In genomic region chr9:37471942-37472679, GRCh38 we compare ENCODE assay signal across 8 cellular contexts. TPM values are rescaled to one million over a fixed set of nuclear protein-coding genes. Genes with fewer than 3 reads are reported as not detected.
DNase-seq lines count a peak whose midpoint lies in the region; ATAC-seq, FAIRE-seq and TF ChIP-seq lines count a peak whose summit lies in the region.

No MANE protein-coding gene starts in this region.

- peak overlapping the region; percentile 89 for H3K4me2 ChIP-seq in PC-3 (ENCODE audit: low read length)

- H2AFZ ChIP-seq in PC-3 (ENCODE audit: low read length), result peak overlapping the region; percentile 89

- H3K4me3 Mint-ChIP-seq in effector memory CD8-positive, alpha-beta T cell, result peak overlapping the region; percentile 62 to 70
- H3K4me3 Mint-ChIP-seq in mesothelial cell of epicardium, result peak overlapping the region; percentile 58

- DNase-seq in ELF-1 (ENCODE audit: low read depth, low spot score) (peak; percentile 88), PC-3 (peak; percentile 96), mesothelial cell of epicardium (ENCODE audit: low spot score in 2 of 2, unreplicated experiment in 2 of 2) (no peak), uterus (no peak), BE2C (no peak), D721Med (ENCODE audit: insufficient read length, low spot score) (no peak)
- DNase-seq in effector memory CD8-positive, alpha-beta T cell, result no peak

- peaks cover 6 to 9% of the 10 kb centered on the region in 2 donors for H3K27me3 Mint-ChIP-seq in effector memory CD8-positive, alpha-beta T cell
- peaks cover 3% of the 10 kb centered on the region for H3K27me3 Mint-ChIP-seq in mesothelial cell of epicardium (ENCODE audit: low read depth)

- POLR2A ChIA-PET in PC-3 (lab: Charles Lee; ENCODE audit: unreplicated experiment), result no interaction called here

- peak overlapping the region in 1 of 2 donors; percentile 11 for H3K27ac Mint-ChIP-seq in effector memory CD8-positive, alpha-beta T cell
- peak overlapping the region; percentile 98 for H3K27ac Mint-ChIP-seq in mesothelial cell of epicardium

- no peaks in the 10 kb centered on the region for H3K79me2 ChIP-seq in PC-3 (ENCODE audit: low read length)

- no peaks in the 10 kb centered on the region for H4K20me1 ChIP-seq in PC-3 (ENCODE audit: low read length)

- H3K27ac ChIP-seq in PC-3 (ENCODE audit: low read length) (peak overlapping the region; percentile 95), uterus (peak overlapping the region; percentile 83 to 88)

- ATAC-seq in PC-3, result peak; percentile 96
- ATAC-seq in effector memory CD8-positive, alpha-beta T cell (replicated peaks), result no peak
- no peak for ATAC-seq in HG03159 (IDR thresholded peaks at IDR 0.05; ENCODE audit: unreplicated experiment)

- peak in 1 of 2 donors; percentile 21 for TF ChIP-seq POLR2A in uterus (IDR thresholded peaks at IDR 0.05)

- no peaks in the 10 kb centered on the region for H3K36me3 Mint-ChIP-seq in effector memory CD8-positive, alpha-beta T cell (ENCODE audit: insufficient read depth)
- peaks cover 3% of the 10 kb centered on the region for H3K36me3 Mint-ChIP-seq in mesothelial cell of epicardium

- H3K27me3 ChIP-seq in PC-3 (ENCODE audit: low read length), result no peaks in the 10 kb centered on the region
- H3K27me3 ChIP-seq in uterus, result no peaks in the 10 kb centered on the region
- H3K27me3 ChIP-seq in BE2C, result no peaks in the 10 kb centered on the region

- H3K4me1 ChIP-seq in PC-3 (ENCODE audit: insufficient read depth, low read length) (peaks cover 10% of the 10 kb centered on the region), uterus (no peaks in the 10 kb centered on the region), BE2C (no peaks in the 10 kb centered on the region)

- no peaks in the 10 kb centered on the region for H3K9me3 Mint-ChIP-seq in effector memory CD8-positive, alpha-beta T cell
- H3K9me3 Mint-ChIP-seq in mesothelial cell of epicardium, result peaks cover 11% of the 10 kb centered on the region

- H3K4me3 ChIP-seq in PC-3 (ENCODE audit: low read length), result peak overlapping the region; percentile 75
- H3K4me3 ChIP-seq in uterus, result peak overlapping the region; percentile 12 to 30
- no peak overlapping the region for H3K4me3 ChIP-seq in BE2C (ENCODE audit: low read depth, low read length)

- intact Hi-C loops in PC-3 (cut with micrococcal nuclease) (no loop called here), uterus (cut with DNase I; ENCODE audit: low total_unique reads) (no loop called here)

- H3K4me1 Mint-ChIP-seq in effector memory CD8-positive, alpha-beta T cell (ENCODE audit: low read depth in 2 of 2), result peaks cover 4 to 5% of the 10 kb centered on the region in 2 donors
- peaks cover 18% of the 10 kb centered on the region for H3K4me1 Mint-ChIP-seq in mesothelial cell of epicardium

- FAIRE-seq in D721Med (lab: Jason Lieb, UNC), result no peak

- TF ChIP-seq CTCF in PC-3 (conservative IDR thresholded peaks at IDR 0.05; ENCODE audit: low read depth, low read length) (no peak), mesothelial cell of epicardium (IDR thresholded peaks at IDR 0.05; ENCODE audit: unreplicated experiment) (no peak), uterus (IDR thresholded peaks at IDR 0.05) (no peak), BE2C (IDR thresholded peaks at IDR 0.05; ENCODE audit: low read depth, low read length) (no peak), D721Med (IDR thresholded peaks at IDR 0.05; ENCODE audit: insufficient read depth, missing control alignments) (no peak)

- H3K36me3 ChIP-seq in PC-3 (ENCODE audit: low read depth, low read length), result no peaks in the 10 kb centered on the region
- no peaks in the 10 kb centered on the region for H3K36me3 ChIP-seq in uterus
- no peaks in the 10 kb centered on the region for H3K36me3 ChIP-seq in BE2C

- H3K9me3 ChIP-seq in PC-3 (ENCODE audit: low read length), result no peaks in the 10 kb centered on the region
- H3K9me3 ChIP-seq in uterus, result no peaks in the 10 kb centered on the region
- H3K9me3 ChIP-seq in BE2C, result peaks cover 2% of the 10 kb centered on the region; the same call in 1 of the 2 replicates

- H3F3A ChIP-seq in PC-3 (ENCODE audit: low read length, unreplicated experiment), result no peaks in the 10 kb centered on the region

- TSS peak; percentile 84 for BruUV-seq in PC-3 (replicated peaks; lab: Mats Ljungman, UMichigan)

- no peaks in the 10 kb centered on the region for H3K9me2 ChIP-seq in PC-3 (replicated peaks; ENCODE audit: low read length)

- H3K9ac ChIP-seq in PC-3 (ENCODE audit: low read length), result peak overlapping the region; percentile 76

- CTCF ChIA-PET in PC-3 (lab: Charles Lee), result no interaction called here

RNA-seq across cellular contexts. Expression of gene ZBTB5, which starts 6.9 kb away (rescaled TPM):
- total RNA-seq in PC-3 (2014; rRNA removed) (5.8 and 6.4 TPM in 2 replicates), mesothelial cell of epicardium (34.2 to 35.3 TPM (median 35.2 TPM) in 3 replicates), uterus (10 to 100 TPM in 3 of 4 donors, 1 to 10 TPM in 1; 6.5 to 22.0 (median 13.3) TPM)
- 15.8 TPM for polyA plus RNA-seq in BE2C (2012; ENCODE audit: insufficient read depth, insufficient read length, low read depth)

RNA-seq across cellular contexts. Expression of gene POLR1E, which starts 13.6 kb away (rescaled TPM):
- total RNA-seq in PC-3 (2014; rRNA removed) (37.0 and 37.2 TPM in 2 replicates), mesothelial cell of epicardium (24.9 to 27.3 TPM (median 26.1 TPM) in 3 replicates), uterus (10 to 100 TPM; 13.2 to 42.7 (median 35.8) TPM)
- polyA plus RNA-seq in BE2C (2012; ENCODE audit: insufficient read depth, insufficient read length, low read depth), result 5.7 TPM

RNA-seq across cellular contexts. Expression of gene GRHPR, which starts 49.6 kb away (rescaled TPM):
- 75.3 and 84.1 TPM in 2 replicates for total RNA-seq in PC-3 (2014; rRNA removed)
- 99.5 to 106 TPM (median 102 TPM) in 3 replicates for total RNA-seq in mesothelial cell of epicardium
- total RNA-seq in uterus, result 100 to 1,000 TPM in 2 of 4 donors, 10 to 100 TPM in 2; 81.7 to 135 (median 112) TPM
- polyA plus RNA-seq in BE2C (2012; ENCODE audit: insufficient read depth, insufficient read length, low read depth), result 81.4 TPM

Comparison
In these comparisons a context has a peak if more than half of its experiments do, and no peak if none do; other contexts are left out.
1. DNase-seq: peak in ELF-1 (single experiment) and PC-3 (single experiment); none in effector memory CD8-positive, alpha-beta T cell (0 of 3), mesothelial cell of epicardium (0 of 2), uterus (0 of 2), BE2C (single experiment) and D721Med (single experiment).